In genomic region chr1:65075123-65075976, GRCh38 we compare ENCODE assay signal across 8 cellular contexts.
DNase-seq lines count a peak whose midpoint lies in the region; ATAC-seq and TF ChIP-seq lines count a peak whose summit lies in the region.

No MANE protein-coding gene starts in this region.

- H3K27me3 ChIP-seq in Peyer's patch: no peaks in the 10 kb centered on the region
- H3K27me3 ChIP-seq in trophoblast cell (ENCODE audit: insufficient read depth, low read length): peaks cover 3% of the 10 kb centered on the region

- no peak overlapping the region for H3K23ac ChIP-seq in trophoblast cell (ENCODE audit: low read length)

- in situ Hi-C loops in Caki2 (cut with HindIII; ENCODE audit: low pct_unique_long_range_greater_than_20kb, low sequenced_read_pairs): no loop called here

- DNase-seq in Caki2 (ENCODE audit: low read depth): peak; percentile 39
- peak in 2 of 3 donors; percentile 62 to 89 for DNase-seq in Peyer's patch
- peak; percentile 44 to 63 for DNase-seq in activated T-cell treated with anti-CD3 and anti-CD28 coated beads, Interleukin-2, amount 50 U/mL, for 48 hours
- peak; percentile 59 for DNase-seq in fibroblast of the conjunctiva (ENCODE audit: low read depth)
- peak; percentile 71 to 81 for DNase-seq in trophoblast cell
- DNase-seq in cortex of kidney (lab: John Stamatoyannopoulos, UW): no peak

- no peak overlapping the region for H2AK5ac ChIP-seq in trophoblast cell (ENCODE audit: low read length)

- no peaks in the 10 kb centered on the region for H3K79me1 ChIP-seq in trophoblast cell (ENCODE audit: low read length)

- TF ChIP-seq RAD21 in Ishikawa (IDR thresholded peaks at IDR 0.05; ENCODE audit: low read depth): peak; percentile 80

- no peak overlapping the region for H2AFZ ChIP-seq in trophoblast cell (ENCODE audit: insufficient read depth, low read length, poor library complexity)

- no peak overlapping the region for H2BK5ac ChIP-seq in trophoblast cell (ENCODE audit: low read depth, low read length, poor library complexity)

- no peak overlapping the region for H3K9ac ChIP-seq in trophoblast cell (ENCODE audit: low read length)

- H2BK12ac ChIP-seq in trophoblast cell (ENCODE audit: low read length): no peak overlapping the region

- H3K14ac ChIP-seq in trophoblast cell (ENCODE audit: low read length): no peak overlapping the region

- no peak overlapping the region for H2BK120ac ChIP-seq in trophoblast cell (ENCODE audit: insufficient read depth, low read length, poor library complexity)

- H3K18ac ChIP-seq in trophoblast cell (ENCODE audit: low read length): no peak overlapping the region

- no peak overlapping the region for H4K12ac ChIP-seq in trophoblast cell (ENCODE audit: low read depth, low read length)

- ATAC-seq in GM21390 (IDR thresholded peaks at IDR 0.05; ENCODE audit: unreplicated experiment): peak; percentile 89

- H3K9me3 ChIP-seq in Peyer's patch: no peaks in the 10 kb centered on the region
- H3K9me3 ChIP-seq in trophoblast cell (ENCODE audit: insufficient read depth, low read depth, low read length): no peaks in the 10 kb centered on the region

- H3K27ac ChIP-seq in Peyer's patch: no peak overlapping the region
- no peak overlapping the region for H3K27ac ChIP-seq in trophoblast cell (ENCODE audit: low read depth, low read length)

- H3K4me3 ChIP-seq in Peyer's patch (no peak overlapping the region), trophoblast cell (ENCODE audit: low read depth, low read length) (no peak overlapping the region)

- H3K79me2 ChIP-seq in trophoblast cell (ENCODE audit: control insufficient read depth, insufficient read depth, low read length, poor library complexity): no peaks in the 10 kb centered on the region

- H4K8ac ChIP-seq in trophoblast cell (ENCODE audit: low read depth, low read length): no peak overlapping the region

- no CpG with 5 or more reads among the region's 6 CpGs for WGBS in trophoblast cell (ENCODE audit: extremely low coverage, insufficient coverage, insufficient read length)

- H3K4me2 ChIP-seq in trophoblast cell (ENCODE audit: low read length): no peak overlapping the region

- no peak overlapping the region for H3K4ac ChIP-seq in trophoblast cell (ENCODE audit: low read depth, low read length)

- no peak for TF ChIP-seq POLR2A in Peyer's patch (IDR thresholded peaks at IDR 0.05)

- TF ChIP-seq CTCF in Peyer's patch (IDR thresholded peaks at IDR 0.05): peak; percentile 61 to 83 (median 78)

- no peak overlapping the region for H4K91ac ChIP-seq in trophoblast cell (ENCODE audit: low read depth, low read length)

- H3K4me1 ChIP-seq in Peyer's patch: no peaks in the 10 kb centered on the region
- H3K4me1 ChIP-seq in trophoblast cell (ENCODE audit: control insufficient read depth in 1 of 2, insufficient read depth in 2 of 2, low read length in 2 of 2): no peaks in the 10 kb centered on the region

- no peak for TF ChIP-seq EP300 in Ishikawa (IDR thresholded peaks at IDR 0.05; ENCODE audit: borderline replicate concordance)

- H3K36me3 ChIP-seq in Peyer's patch (no peaks in the 10 kb centered on the region), trophoblast cell (ENCODE audit: control insufficient read depth in 1 of 2, insufficient read depth in 2 of 2, low read length in 2 of 2) (no peaks in the 10 kb centered on the region)

TF ChIP-seq in Ishikawa, 13 proteins besides CTCF, POLR2A, EP300 and RAD21:
- no peak for TF ChIP-seq REST (IDR thresholded peaks at IDR 0.05; ENCODE audit: low read depth)
- no peak for TF ChIP-seq TEAD4 (IDR thresholded peaks at IDR 0.05)
- no peak for TF ChIP-seq MAX (IDR thresholded peaks at IDR 0.05)
- TF ChIP-seq FOXM1 (IDR thresholded peaks at IDR 0.05; ENCODE audit: borderline replicate concordance, low read depth): no peak
- no peak for TF ChIP-seq CREB1 (IDR thresholded peaks at IDR 0.05; ENCODE audit: low read depth)
- TF ChIP-seq TCF12 (IDR thresholded peaks at IDR 0.05; ENCODE audit: low read depth): no peak
- no peak for TF ChIP-seq YY1 (IDR thresholded peaks at IDR 0.05; ENCODE audit: low read depth)
- TF ChIP-seq CEBPB (IDR thresholded peaks at IDR 0.05): no peak
- TF ChIP-seq EGR1 (IDR thresholded peaks at IDR 0.05): no peak
- no peak for TF ChIP-seq ZBTB7A (IDR thresholded peaks at IDR 0.05; ENCODE audit: low read depth)
- TF ChIP-seq NFIC (IDR thresholded peaks at IDR 0.05): no peak
TF ChIP-seq in Ishikawa: peak in this region for 0.
